31 cellular contexts compared by ENCODE assay signal in the genomic region with DNA sequence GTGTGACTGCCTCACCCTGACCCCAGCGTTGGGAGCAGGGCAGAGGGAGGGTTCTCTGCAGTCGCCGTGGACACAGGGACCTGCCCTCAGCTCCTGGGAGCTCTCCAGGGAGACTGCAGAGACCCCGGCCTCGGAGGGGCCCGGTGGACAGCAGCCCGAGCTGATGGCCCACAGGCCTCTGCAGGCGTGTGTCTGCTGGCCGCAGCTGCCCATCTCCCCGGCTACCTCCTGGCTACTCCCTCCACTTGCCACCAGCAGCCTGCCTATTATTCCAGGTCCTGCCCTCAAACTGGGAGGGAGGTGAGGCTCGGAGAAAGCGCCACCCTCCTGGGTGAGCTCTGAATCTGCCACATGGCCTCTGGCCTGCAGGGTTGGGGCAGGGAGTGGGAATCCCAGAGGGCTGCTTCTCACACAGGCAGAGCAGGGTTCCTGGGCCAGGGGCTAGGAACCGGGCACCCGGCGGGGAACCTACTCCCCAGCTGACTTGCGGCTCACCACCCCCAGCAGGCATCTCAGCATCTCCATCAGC. TPM values are rescaled to one million over a fixed set of nuclear protein-coding genes. Genes with fewer than 3 reads are reported as not detected.
DNase-seq lines count a peak whose midpoint lies in the region; ATAC-seq, FAIRE-seq and TF ChIP-seq lines count a peak whose summit lies in the region.
"Had no signal": no experiment of that assay in that cellular context is flagged by ENCODE, and none has a peak within 500 bp of the region (broad histone marks: within the 10 kb centered on the region; RNA-seq: fewer than 3 reads in every experiment).

No MANE protein-coding gene starts in this region.

- peaks cover 41% of the 10 kb centered on the region for H3K4me1 Mint-ChIP-seq in Calu3 (ENCODE audit: low read depth, unreplicated experiment)
- H3K4me1 Mint-ChIP-seq in activated naive CD8-positive, alpha-beta T cell treated with anti-CD3 and anti-CD28 coated beads for 36 hours, result no peaks in the 10 kb centered on the region

- H3K9me3 Mint-ChIP-seq in Calu3 (ENCODE audit: low read depth, unreplicated experiment), result no peaks in the 10 kb centered on the region
- no peaks in the 10 kb centered on the region for H3K9me3 Mint-ChIP-seq in activated naive CD8-positive, alpha-beta T cell treated with anti-CD3 and anti-CD28 coated beads for 36 hours
- H3K9me3 Mint-ChIP-seq: activated naive CD4-positive, alpha-beta T cell treated with anti-CD3 and anti-CD28 coated beads, Interleukin-2, amount 50 U/mL, for 72 hours; activated T-helper 17 cell treated with anti-CD3 and anti-CD28 coated beads, Interleukin-2, amount 50 U/mL, for 72 hours; naive thymus-derived CD4-positive, alpha-beta T cell had no signal

- intact Hi-C loops in Calu3 (cut with micrococcal nuclease; ENCODE audit: unreplicated experiment), result no loop called here
- intact Hi-C loops in HepG2 (cut with micrococcal nuclease; ENCODE audit: unreplicated experiment), result no loop called here

- H3K9ac ChIP-seq in HepG2 (ENCODE audit: insufficient read depth, low read depth, low read length), result no peak overlapping the region
- H3K9ac ChIP-seq in smooth muscle cell (ENCODE audit: low read depth), result no peak overlapping the region

- TF ChIP-seq POLR2A in HepG2 (IDR thresholded peaks at IDR 0.05; ENCODE audit: insufficient read depth in 1 of 2, low read depth in 2 of 2, low read length in 2 of 2), result no peak

- H3K79me2 ChIP-seq in HepG2 (ENCODE audit: insufficient read depth, low read length) (no peaks in the 10 kb centered on the region), smooth muscle cell (ENCODE audit: low read depth) (peaks cover 12% of the 10 kb centered on the region)

- H3K9me3 ChIP-seq in HepG2 (ENCODE audit: low read length), result no peaks in the 10 kb centered on the region
- H3K9me3 ChIP-seq in smooth muscle cell (replicated peaks; ENCODE audit: low read depth), result no peaks in the 10 kb centered on the region
- no peaks in the 10 kb centered on the region for H3K9me3 ChIP-seq in BE2C
- H3K9me3 ChIP-seq: esophagus muscularis mucosa, gastrocnemius medialis, uterus had no signal

- BruUV-seq in Calu3 (replicated peaks; lab: Mats Ljungman, UMichigan) (no TSS peak), HepG2 (replicated peaks; lab: Mats Ljungman, UMichigan) (no TSS peak)

- H3K4me1 ChIP-seq in HepG2 (ENCODE audit: insufficient read depth, low read length), result peaks cover 73% of the 10 kb centered on the region
- H3K4me1 ChIP-seq in smooth muscle cell (ENCODE audit: low read depth), result peaks cover 14% of the 10 kb centered on the region
- H3K4me1 ChIP-seq in BE2C, result no peaks in the 10 kb centered on the region
- H3K4me1 ChIP-seq: uterus had no signal

- POLR2A ChIA-PET in RWPE1 (lab: Yijun Ruan, JAX; ENCODE audit: low non-redundant PET) (no interaction called here), HepG2 (lab: Yijun Ruan, JAX) (interaction anchor here (0.8 to 2.2 kb wide), 7 partner anchors 8 to 361 kb away, joined by 3 to 20 read pairs (median 4); a partner anchor contains a TSS)

- H4K20me1 ChIP-seq in HepG2 (ENCODE audit: insufficient read depth, low read length) (no peaks in the 10 kb centered on the region; the same call in 1 of the 2 replicates), smooth muscle cell (ENCODE audit: low read depth) (peaks cover 11% of the 10 kb centered on the region)

- in situ Hi-C loops in HepG2 (cut with HindIII; ENCODE audit: extremely low pct_ligation_motif_present, low pct_unique_long_range_greater_than_20kb), result no loop called here

- no peaks in the 10 kb centered on the region for H3K27me3 Mint-ChIP-seq in Calu3 (ENCODE audit: unreplicated experiment)
- no peaks in the 10 kb centered on the region for H3K27me3 Mint-ChIP-seq in activated naive CD8-positive, alpha-beta T cell treated with anti-CD3 and anti-CD28 coated beads for 36 hours
- H3K27me3 Mint-ChIP-seq: activated T-helper 17 cell treated with anti-CD3 and anti-CD28 coated beads, Interleukin-2, amount 50 U/mL, for 72 hours; naive thymus-derived CD4-positive, alpha-beta T cell had no signal

- H3K4me2 ChIP-seq in HepG2 (ENCODE audit: low read depth, low read length) (peak overlapping the region; percentile 47), smooth muscle cell (no peak overlapping the region)

- H3K36me3 ChIP-seq in HepG2 (replicated peaks in 1 of 2; ENCODE audit: control insufficient read depth in 1 of 2, insufficient read depth in 2 of 2, low read length in 2 of 2) (no peaks in the 10 kb centered on the region), smooth muscle cell (ENCODE audit: low read depth) (no peaks in the 10 kb centered on the region), BE2C (no peaks in the 10 kb centered on the region)
- H3K36me3 ChIP-seq: gastrocnemius medialis, uterus, WERI-Rb-1 had no signal

- H3K27ac ChIP-seq in RWPE1 (peak overlapping the region; percentile 98), HepG2 (ENCODE audit: extremely low read length, insufficient read depth, low read length) (no peak overlapping the region), smooth muscle cell (ENCODE audit: low read depth) (peak overlapping the region; percentile 63)
- H3K27ac ChIP-seq: esophagus muscularis mucosa, uterus, WERI-Rb-1 had no signal

- H2AFZ ChIP-seq in HepG2 (ENCODE audit: low read length), result no peak overlapping the region
- H2AFZ ChIP-seq in smooth muscle cell (ENCODE audit: low read depth), result no peak overlapping the region

- peaks cover 94% of the 10 kb centered on the region for H3K36me3 Mint-ChIP-seq in Calu3 (ENCODE audit: insufficient read depth, unreplicated experiment)
- H3K36me3 Mint-ChIP-seq in activated naive CD8-positive, alpha-beta T cell treated with anti-CD3 and anti-CD28 coated beads for 36 hours, result no peaks in the 10 kb centered on the region
- H3K36me3 Mint-ChIP-seq: activated naive CD4-positive, alpha-beta T cell treated with anti-CD3 and anti-CD28 coated beads, Interleukin-2, amount 50 U/mL, for 72 hours had no signal

- H3K4me3 ChIP-seq in HepG2 (replicated peaks in 1 of 3; ENCODE audit: insufficient read depth in 1 of 3, low read depth in 2 of 3, low read length in 3 of 3), result peak overlapping the region in 1 of 3 experiments; percentile 44; a peak in 1 of 6 replicates
- H3K4me3 ChIP-seq in smooth muscle cell, result no peak overlapping the region
- H3K4me3 ChIP-seq in BE2C (ENCODE audit: low read depth, low read length), result no peak overlapping the region
- H3K4me3 ChIP-seq: esophagus muscularis mucosa, gastrocnemius medialis, uterus had no signal

- no peak for FAIRE-seq in HepG2 (lab: Jason Lieb, UNC)
- FAIRE-seq: astrocyte, D721Med had no signal

- CTCF ChIA-PET in Calu3 (lab: Charles Lee), result interaction anchor here (0.6 to 1.5 kb wide), 3 partner anchors 10 to 257 kb away, joined by 4 to 9 read pairs (median 7); no protein-coding TSS in a partner anchor
- CTCF ChIA-PET in RWPE1 (lab: Yijun Ruan, JAX), result interaction anchor here (1.1 kb wide), 2 partner anchors 36 to 133 kb away, joined by 3 read pairs; no protein-coding TSS in a partner anchor
- CTCF ChIA-PET in HepG2 (lab: Yijun Ruan, JAX; ENCODE audit: low intra/inter-chr PET ratio, low total read pairs), result no interaction called here

- no peak for TF ChIP-seq RAD21 in HepG2 (CRISPR knock-in tag; IDR thresholded peaks at IDR 0.05)

- peak overlapping the region; percentile 74 for H3K27ac Mint-ChIP-seq in Calu3 (ENCODE audit: unreplicated experiment)
- no peak overlapping the region for H3K27ac Mint-ChIP-seq in activated naive CD8-positive, alpha-beta T cell treated with anti-CD3 and anti-CD28 coated beads for 36 hours
- H3K27ac Mint-ChIP-seq: activated T-helper 17 cell treated with anti-CD3 and anti-CD28 coated beads, Interleukin-2, amount 50 U/mL, for 72 hours; naive thymus-derived CD4-positive, alpha-beta T cell had no signal

- TF ChIP-seq CTCF in Calu3 (IDR thresholded peaks at IDR 0.05; ENCODE audit: unreplicated experiment) (no peak), RWPE1 (conservative IDR thresholded peaks at IDR 0.05; ENCODE audit: low read depth) (no peak), HepG2 (CRISPR knock-in tag; IDR thresholded peaks at IDR 0.05) (no peak), smooth muscle cell (IDR thresholded peaks at IDR 0.05; ENCODE audit: borderline replicate concordance, insufficient read depth, poor library complexity, severe bottlenecking) (no peak), BE2C (IDR thresholded peaks at IDR 0.05; ENCODE audit: low read depth, low read length) (no peak)

- peak overlapping the region; percentile 78 for H3K4me3 Mint-ChIP-seq in Calu3 (ENCODE audit: low read depth, unreplicated experiment)
- H3K4me3 Mint-ChIP-seq in activated naive CD8-positive, alpha-beta T cell treated with anti-CD3 and anti-CD28 coated beads for 36 hours, result no peak overlapping the region
- H3K4me3 Mint-ChIP-seq: activated T-helper 17 cell treated with anti-CD3 and anti-CD28 coated beads, Interleukin-2, amount 50 U/mL, for 72 hours; naive thymus-derived CD4-positive, alpha-beta T cell had no signal

- H3K27me3 ChIP-seq in HepG2 (ENCODE audit: control insufficient read depth in 1 of 2, insufficient read depth in 2 of 2, low read length in 2 of 2) (peaks cover 3 to 25% of the 10 kb centered on the region in 2 experiments; a peak in 3 of 5 replicates), smooth muscle cell (ENCODE audit: low read depth) (no peaks in the 10 kb centered on the region), BE2C (no peaks in the 10 kb centered on the region)
- H3K27me3 ChIP-seq: esophagus muscularis mucosa, gastrocnemius medialis, uterus had no signal

- 25% methylated on average over 5 of the region's 16 CpGs for WGBS in HepG2 (ENCODE audit: low lambda C conversion rate)
- 84% methylated on average over 15 of the region's 16 CpGs for WGBS in smooth muscle cell (ENCODE audit: low lambda C conversion rate)

- DNase-seq in Calu3, result peak; percentile 45
- DNase-seq in RWPE1 (ENCODE audit: low spot score), result no peak
- no peak for DNase-seq in HepG2 (ENCODE audit: low spot score)
- DNase-seq in smooth muscle cell (lab: John Stamatoyannopoulos, UW; ENCODE audit: unreplicated experiment), result no peak
- no peak for DNase-seq in activated naive CD8-positive, alpha-beta T cell treated with anti-CD3 and anti-CD28 coated beads for 36 hours
- DNase-seq in KG1 (lab: John Stamatoyannopoulos, UW), result no peak
- DNase-seq in 8988T, result no peak
- no peak for DNase-seq in BE2C
- DNase-seq: ACHN; activated CD4-positive, alpha-beta T cell treated with anti-CD3 and anti-CD28 coated beads, Interleukin-2, amount 50 U/mL, for 1 hour; activated CD8-positive, alpha-beta memory T cell treated with anti-CD3 and anti-CD28 coated beads, Interleukin-2, amount 50 U/mL, for 4 hours; C1 segment of cervical spinal cord; effector CD4-positive, alpha-beta T cell; gastrocnemius medialis; hypothalamus; mammary epithelial cell; naive thymus-derived CD4-positive, alpha-beta T cell; NCI-H1930; NCI-H2227 treated with DMSO at 0.1 percent for 48 hours; NCI-H774; stimulated activated CD4-positive, alpha-beta T cell treated with anti-CD3 and anti-CD28 coated beads, Interleukin-12 subunit alpha, Interleukin-12 subunit beta, amount 100 ng/mL, for 4 hours; stimulated activated CD4-positive, alpha-beta T cell treated with anti-CD3 and anti-CD28 coated beads, Interleukin-4, amount 100 ng/mL, for 4 hours; T-helper 1 cell; uterus; WERI-Rb-1 had no signal

- H3F3A ChIP-seq in smooth muscle cell (ENCODE audit: low read depth), result peaks cover 15% of the 10 kb centered on the region

- TF ChIP-seq EP300 in HepG2 (IDR thresholded peaks at IDR 0.05; ENCODE audit: low read depth in 2 of 2, low read length in 2 of 2) (no peak), HepG2 (CRISPR knock-in tag; IDR thresholded peaks at IDR 0.05; ENCODE audit: borderline replicate concordance) (no peak)

- peak; percentile 1 for ATAC-seq in HepG2
- ATAC-seq: activated naive CD4-positive, alpha-beta T cell treated with anti-CD3 and anti-CD28 coated beads, Interleukin-2, amount 50 U/mL, for 72 hours; activated T-helper 17 cell treated with anti-CD3 and anti-CD28 coated beads, Interleukin-2, amount 50 U/mL, for 72 hours; gastrocnemius medialis; naive thymus-derived CD4-positive, alpha-beta T cell had no signal

RNA-seq across cellular contexts. Expression of a gene that starts 7.2 kb away (rescaled TPM):
- 124 and 187 TPM in 2 replicates for total RNA-seq in Calu3 (2022)
- 0.42 and 0.69 TPM in 2 replicates for total RNA-seq in HepG2 (2016; rRNA removed; fragmentation: Illumina TruSeq; extraction: Trizol)
- 0.20 TPM in 1 of 2 replicates, not detected in the other for total RNA-seq in HepG2 (2016; cell fraction: cytosol; rRNA removed; fragmentation: Illumina TruSeq; extraction: Trizol; ENCODE audit: low read depth)
- total RNA-seq in HepG2 (2016; cell fraction: insoluble cytoplasmic fraction; rRNA removed; fragmentation: Illumina TruSeq; extraction: Trizol), result 0.18 and 0.41 TPM in 2 replicates
- total RNA-seq in HepG2 (2016; cell fraction: membrane; rRNA removed; fragmentation: Illumina TruSeq; extraction: Trizol), result 0.41 and 0.56 TPM in 2 replicates
- total RNA-seq in HepG2 (2016; cell fraction: nucleus; rRNA removed; fragmentation: Illumina TruSeq; extraction: Trizol), result 0.50 and 0.63 TPM in 2 replicates
- 5.6 and 10.9 TPM in 2 replicates for polyA plus RNA-seq in HepG2 (2011; rRNA removed)
- 5.4 and 6.9 TPM in 2 replicates for polyA plus RNA-seq in HepG2 (2011; cell fraction: cytosol; rRNA removed)
- 29.9 and 34.7 TPM in 2 replicates for polyA plus RNA-seq in HepG2 (2011; cell fraction: nucleus; rRNA removed)
- 2.2 and 2.9 TPM in 2 replicates for polyA plus RNA-seq in HepG2 (2012)
- polyA plus RNA-seq in HepG2 (2016; cell fraction: cytosol; fragmentation: Illumina TruSeq; extraction: Trizol; ENCODE audit: low read depth), result 0.05 and 0.19 TPM in 2 replicates
- polyA plus RNA-seq in HepG2 (2016; cell fraction: insoluble cytoplasmic fraction; fragmentation: Illumina TruSeq; extraction: Trizol; ENCODE audit: low read depth), result 0.27 and 0.41 TPM in 2 replicates
- polyA plus RNA-seq in HepG2 (2016; cell fraction: membrane; fragmentation: Illumina TruSeq; extraction: Trizol; ENCODE audit: low read depth), result 0.14 and 0.18 TPM in 2 replicates
- polyA plus RNA-seq in HepG2 (2016; cell fraction: nucleus; fragmentation: Illumina TruSeq; extraction: Trizol; ENCODE audit: insufficient read depth, low read depth), result 0.77 and 1.00 TPM in 2 replicates
- 20.1 and 31.6 TPM in 2 replicates for polyA minus RNA-seq in HepG2 (2011; rRNA and poly(A)+ RNA removed; ENCODE audit: low replicate concordance)
- 4.4 and 5.7 TPM in 2 replicates for polyA minus RNA-seq in HepG2 (2011; cell fraction: cytosol; rRNA and poly(A)+ RNA removed)
- polyA minus RNA-seq in HepG2 (2011; cell fraction: nucleus; rRNA and poly(A)+ RNA removed), result 7.1 and 7.5 TPM in 2 replicates
- total RNA-seq in smooth muscle cell, result 11.1 and 17.1 TPM in 2 replicates
- 19.5 and 22.0 TPM in 2 replicates for polyA plus RNA-seq in smooth muscle cell
- 1 to 10 TPM; 2.1 TPM for total RNA-seq in activated naive CD8-positive, alpha-beta T cell treated with anti-CD3 and anti-CD28 coated beads for 36 hours
- not detected for polyA plus RNA-seq in BE2C (2012; ENCODE audit: insufficient read depth, insufficient read length, low read depth)
- total RNA-seq: H4 had no signal

RNA-seq across cellular contexts. Expression of a gene that starts 14.8 kb away (rescaled TPM):
- total RNA-seq in Calu3 (2022), result 18.6 and 19.8 TPM in 2 replicates
- total RNA-seq in HepG2 (2016; rRNA removed; fragmentation: Illumina TruSeq; extraction: Trizol), result 4.2 and 4.4 TPM in 2 replicates
- total RNA-seq in HepG2 (2016; cell fraction: cytosol; rRNA removed; fragmentation: Illumina TruSeq; extraction: Trizol; ENCODE audit: low read depth), result 1.8 TPM in 2 replicates
- 4.1 and 4.5 TPM in 2 replicates for total RNA-seq in HepG2 (2016; cell fraction: insoluble cytoplasmic fraction; rRNA removed; fragmentation: Illumina TruSeq; extraction: Trizol)
- total RNA-seq in HepG2 (2016; cell fraction: membrane; rRNA removed; fragmentation: Illumina TruSeq; extraction: Trizol), result 3.8 and 4.0 TPM in 2 replicates
- total RNA-seq in HepG2 (2016; cell fraction: nucleus; rRNA removed; fragmentation: Illumina TruSeq; extraction: Trizol), result 3.8 and 3.9 TPM in 2 replicates
- polyA plus RNA-seq in HepG2 (2011; rRNA removed), result 3.9 and 5.1 TPM in 2 replicates
- polyA plus RNA-seq in HepG2 (2011; cell fraction: cytosol; rRNA removed), result 4.8 TPM in 2 replicates
- polyA plus RNA-seq in HepG2 (2011; cell fraction: nucleus; rRNA removed), result 6.2 and 6.9 TPM in 2 replicates
- polyA plus RNA-seq in HepG2 (2012), result 6.6 and 10.2 TPM in 2 replicates
- polyA plus RNA-seq in HepG2 (2016; cell fraction: cytosol; fragmentation: Illumina TruSeq; extraction: Trizol; ENCODE audit: low read depth), result 2.1 and 2.2 TPM in 2 replicates
- 8.6 and 11.0 TPM in 2 replicates for polyA plus RNA-seq in HepG2 (2016; cell fraction: insoluble cytoplasmic fraction; fragmentation: Illumina TruSeq; extraction: Trizol; ENCODE audit: low read depth)
- polyA plus RNA-seq in HepG2 (2016; cell fraction: membrane; fragmentation: Illumina TruSeq; extraction: Trizol; ENCODE audit: low read depth), result 4.0 and 4.8 TPM in 2 replicates
- polyA plus RNA-seq in HepG2 (2016; cell fraction: nucleus; fragmentation: Illumina TruSeq; extraction: Trizol; ENCODE audit: insufficient read depth, low read depth), result 7.7 and 8.7 TPM in 2 replicates
- polyA minus RNA-seq in HepG2 (2011; rRNA and poly(A)+ RNA removed; ENCODE audit: low replicate concordance), result 9.1 and 17.2 TPM in 2 replicates
- 4.5 and 4.6 TPM in 2 replicates for polyA minus RNA-seq in HepG2 (2011; cell fraction: cytosol; rRNA and poly(A)+ RNA removed)
- polyA minus RNA-seq in HepG2 (2011; cell fraction: nucleus; rRNA and poly(A)+ RNA removed), result 7.9 and 8.1 TPM in 2 replicates
- 3.0 and 6.8 TPM in 2 replicates for total RNA-seq in smooth muscle cell
- 1.8 and 3.5 TPM in 2 replicates for polyA plus RNA-seq in smooth muscle cell
- 1 to 10 TPM; 6.5 to 6.6 TPM for total RNA-seq in activated naive CD8-positive, alpha-beta T cell treated with anti-CD3 and anti-CD28 coated beads for 36 hours
- 17.7 TPM for polyA plus RNA-seq in BE2C (2012; ENCODE audit: insufficient read depth, insufficient read length, low read depth)

RNA-seq across cellular contexts. Expression of a gene that starts 36.6 kb away (rescaled TPM):
- total RNA-seq in Calu3 (2022) (56.6 and 58.2 TPM in 2 replicates), HepG2 (2016; rRNA removed; fragmentation: Illumina TruSeq; extraction: Trizol) (31.4 and 48.6 TPM in 2 replicates), smooth muscle cell (25.8 and 39.9 TPM in 2 replicates)
- total RNA-seq in HepG2 (2016; cell fraction: cytosol; rRNA removed; fragmentation: Illumina TruSeq; extraction: Trizol; ENCODE audit: low read depth), result 21.9 and 22.5 TPM in 2 replicates
- total RNA-seq in HepG2 (2016; cell fraction: insoluble cytoplasmic fraction; rRNA removed; fragmentation: Illumina TruSeq; extraction: Trizol), result 34.5 and 55.6 TPM in 2 replicates
- total RNA-seq in HepG2 (2016; cell fraction: membrane; rRNA removed; fragmentation: Illumina TruSeq; extraction: Trizol), result 26.2 and 30.0 TPM in 2 replicates
- total RNA-seq in HepG2 (2016; cell fraction: nucleus; rRNA removed; fragmentation: Illumina TruSeq; extraction: Trizol), result 41.8 and 49.7 TPM in 2 replicates
- polyA plus RNA-seq in HepG2 (2011; rRNA removed) (42.8 and 42.9 TPM in 2 replicates), smooth muscle cell (46.8 and 53.5 TPM in 2 replicates)
- polyA plus RNA-seq in HepG2 (2011; cell fraction: cytosol; rRNA removed), result 24.5 and 47.2 TPM in 2 replicates
- polyA plus RNA-seq in HepG2 (2011; cell fraction: nucleus; rRNA removed), result 143 and 153 TPM in 2 replicates
- polyA plus RNA-seq in HepG2 (2012), result 22.5 and 24.0 TPM in 2 replicates
- 20.3 and 23.1 TPM in 2 replicates for polyA plus RNA-seq in HepG2 (2016; cell fraction: cytosol; fragmentation: Illumina TruSeq; extraction: Trizol; ENCODE audit: low read depth)
- polyA plus RNA-seq in HepG2 (2016; cell fraction: insoluble cytoplasmic fraction; fragmentation: Illumina TruSeq; extraction: Trizol; ENCODE audit: low read depth), result 30.7 and 32.5 TPM in 2 replicates
- polyA plus RNA-seq in HepG2 (2016; cell fraction: membrane; fragmentation: Illumina TruSeq; extraction: Trizol; ENCODE audit: low read depth), result 20.1 and 23.2 TPM in 2 replicates
- 95.9 and 100 TPM in 2 replicates for polyA plus RNA-seq in HepG2 (2016; cell fraction: nucleus; fragmentation: Illumina TruSeq; extraction: Trizol; ENCODE audit: insufficient read depth, low read depth)
- polyA minus RNA-seq in HepG2 (2011; rRNA and poly(A)+ RNA removed; ENCODE audit: low replicate concordance), result 14.0 and 27.7 TPM in 2 replicates
- polyA minus RNA-seq in HepG2 (2011; cell fraction: cytosol; rRNA and poly(A)+ RNA removed), result 5.2 and 5.9 TPM in 2 replicates
- 21.5 and 23.6 TPM in 2 replicates for polyA minus RNA-seq in HepG2 (2011; cell fraction: nucleus; rRNA and poly(A)+ RNA removed)
- total RNA-seq in activated naive CD8-positive, alpha-beta T cell treated with anti-CD3 and anti-CD28 coated beads for 36 hours, result 10 to 100 TPM; 71.2 to 74.8 TPM
- polyA plus RNA-seq in BE2C (2012; ENCODE audit: insufficient read depth, insufficient read length, low read depth), result 226 TPM

RNA-seq across cellular contexts. Expression of a gene that starts 47.9 kb away (rescaled TPM):
- total RNA-seq in Calu3 (2022) (24.4 TPM in 2 replicates), HepG2 (2016; rRNA removed; fragmentation: Illumina TruSeq; extraction: Trizol) (27.5 and 28.3 TPM in 2 replicates), smooth muscle cell (18.2 and 27.3 TPM in 2 replicates)
- 3.8 and 5.6 TPM in 2 replicates for total RNA-seq in HepG2 (2016; cell fraction: cytosol; rRNA removed; fragmentation: Illumina TruSeq; extraction: Trizol; ENCODE audit: low read depth)
- total RNA-seq in HepG2 (2016; cell fraction: insoluble cytoplasmic fraction; rRNA removed; fragmentation: Illumina TruSeq; extraction: Trizol), result 24.3 and 26.6 TPM in 2 replicates
- total RNA-seq in HepG2 (2016; cell fraction: membrane; rRNA removed; fragmentation: Illumina TruSeq; extraction: Trizol), result 15.3 and 15.8 TPM in 2 replicates
- total RNA-seq in HepG2 (2016; cell fraction: nucleus; rRNA removed; fragmentation: Illumina TruSeq; extraction: Trizol), result 16.1 TPM in 2 replicates
- polyA plus RNA-seq in HepG2 (2011; rRNA removed) (32.6 and 35.2 TPM in 2 replicates), smooth muscle cell (11.1 and 12.7 TPM in 2 replicates)
- 26.2 and 29.9 TPM in 2 replicates for polyA plus RNA-seq in HepG2 (2011; cell fraction: cytosol; rRNA removed)
- polyA plus RNA-seq in HepG2 (2011; cell fraction: nucleus; rRNA removed), result 26.6 and 29.2 TPM in 2 replicates
- 15.9 and 21.3 TPM in 2 replicates for polyA plus RNA-seq in HepG2 (2012)
- 2.8 and 2.9 TPM in 2 replicates for polyA plus RNA-seq in HepG2 (2016; cell fraction: cytosol; fragmentation: Illumina TruSeq; extraction: Trizol; ENCODE audit: low read depth)
- polyA plus RNA-seq in HepG2 (2016; cell fraction: insoluble cytoplasmic fraction; fragmentation: Illumina TruSeq; extraction: Trizol; ENCODE audit: low read depth), result 23.4 and 28.3 TPM in 2 replicates
- polyA plus RNA-seq in HepG2 (2016; cell fraction: membrane; fragmentation: Illumina TruSeq; extraction: Trizol; ENCODE audit: low read depth), result 9.8 and 10.2 TPM in 2 replicates
- 26.8 and 29.5 TPM in 2 replicates for polyA plus RNA-seq in HepG2 (2016; cell fraction: nucleus; fragmentation: Illumina TruSeq; extraction: Trizol; ENCODE audit: insufficient read depth, low read depth)
- polyA minus RNA-seq in HepG2 (2011; rRNA and poly(A)+ RNA removed; ENCODE audit: low replicate concordance), result 25.3 and 27.5 TPM in 2 replicates
- 11.1 and 12.5 TPM in 2 replicates for polyA minus RNA-seq in HepG2 (2011; cell fraction: cytosol; rRNA and poly(A)+ RNA removed)
- 9.7 and 12.8 TPM in 2 replicates for polyA minus RNA-seq in HepG2 (2011; cell fraction: nucleus; rRNA and poly(A)+ RNA removed)
- 10 to 100 TPM; 14.1 to 14.7 TPM for total RNA-seq in activated naive CD8-positive, alpha-beta T cell treated with anti-CD3 and anti-CD28 coated beads for 36 hours
- 23.6 TPM for polyA plus RNA-seq in BE2C (2012; ENCODE audit: insufficient read depth, insufficient read length, low read depth)

RNA-seq across cellular contexts. Expression of a gene that starts 48.2 kb away (rescaled TPM):
- 288 and 289 TPM in 2 replicates for total RNA-seq in Calu3 (2022)
- 428 and 565 TPM in 2 replicates for total RNA-seq in HepG2 (2016; rRNA removed; fragmentation: Illumina TruSeq; extraction: Trizol)
- total RNA-seq in HepG2 (2016; cell fraction: cytosol; rRNA removed; fragmentation: Illumina TruSeq; extraction: Trizol; ENCODE audit: low read depth), result 145 and 147 TPM in 2 replicates
- total RNA-seq in HepG2 (2016; cell fraction: insoluble cytoplasmic fraction; rRNA removed; fragmentation: Illumina TruSeq; extraction: Trizol), result 423 and 597 TPM in 2 replicates
- total RNA-seq in HepG2 (2016; cell fraction: membrane; rRNA removed; fragmentation: Illumina TruSeq; extraction: Trizol), result 127 and 132 TPM in 2 replicates
- 130 and 138 TPM in 2 replicates for total RNA-seq in HepG2 (2016; cell fraction: nucleus; rRNA removed; fragmentation: Illumina TruSeq; extraction: Trizol)
- polyA plus RNA-seq in HepG2 (2011; rRNA removed), result 151 and 158 TPM in 2 replicates
- 234 and 269 TPM in 2 replicates for polyA plus RNA-seq in HepG2 (2011; cell fraction: cytosol; rRNA removed)
- polyA plus RNA-seq in HepG2 (2011; cell fraction: nucleus; rRNA removed), result 56.2 and 75.0 TPM in 2 replicates
- 326 and 491 TPM in 2 replicates for polyA plus RNA-seq in HepG2 (2012)
- polyA plus RNA-seq in HepG2 (2016; cell fraction: cytosol; fragmentation: Illumina TruSeq; extraction: Trizol; ENCODE audit: low read depth), result 154 and 165 TPM in 2 replicates
- 570 and 628 TPM in 2 replicates for polyA plus RNA-seq in HepG2 (2016; cell fraction: insoluble cytoplasmic fraction; fragmentation: Illumina TruSeq; extraction: Trizol; ENCODE audit: low read depth)
- polyA plus RNA-seq in HepG2 (2016; cell fraction: membrane; fragmentation: Illumina TruSeq; extraction: Trizol; ENCODE audit: low read depth), result 119 and 124 TPM in 2 replicates
- polyA plus RNA-seq in HepG2 (2016; cell fraction: nucleus; fragmentation: Illumina TruSeq; extraction: Trizol; ENCODE audit: insufficient read depth, low read depth), result 239 and 245 TPM in 2 replicates
- 144 and 283 TPM in 2 replicates for polyA minus RNA-seq in HepG2 (2011; rRNA and poly(A)+ RNA removed; ENCODE audit: low replicate concordance)
- 85.5 and 89.1 TPM in 2 replicates for polyA minus RNA-seq in HepG2 (2011; cell fraction: cytosol; rRNA and poly(A)+ RNA removed)
- polyA minus RNA-seq in HepG2 (2011; cell fraction: nucleus; rRNA and poly(A)+ RNA removed), result 33.7 and 56.1 TPM in 2 replicates
- 233 and 309 TPM in 2 replicates for total RNA-seq in smooth muscle cell
- polyA plus RNA-seq in smooth muscle cell, result 318 and 321 TPM in 2 replicates
- total RNA-seq in activated naive CD8-positive, alpha-beta T cell treated with anti-CD3 and anti-CD28 coated beads for 36 hours, result 100 to 1,000 TPM; 185 to 189 TPM
- 221 TPM for polyA plus RNA-seq in BE2C (2012; ENCODE audit: insufficient read depth, insufficient read length, low read depth)
